In the genomic region with DNA sequence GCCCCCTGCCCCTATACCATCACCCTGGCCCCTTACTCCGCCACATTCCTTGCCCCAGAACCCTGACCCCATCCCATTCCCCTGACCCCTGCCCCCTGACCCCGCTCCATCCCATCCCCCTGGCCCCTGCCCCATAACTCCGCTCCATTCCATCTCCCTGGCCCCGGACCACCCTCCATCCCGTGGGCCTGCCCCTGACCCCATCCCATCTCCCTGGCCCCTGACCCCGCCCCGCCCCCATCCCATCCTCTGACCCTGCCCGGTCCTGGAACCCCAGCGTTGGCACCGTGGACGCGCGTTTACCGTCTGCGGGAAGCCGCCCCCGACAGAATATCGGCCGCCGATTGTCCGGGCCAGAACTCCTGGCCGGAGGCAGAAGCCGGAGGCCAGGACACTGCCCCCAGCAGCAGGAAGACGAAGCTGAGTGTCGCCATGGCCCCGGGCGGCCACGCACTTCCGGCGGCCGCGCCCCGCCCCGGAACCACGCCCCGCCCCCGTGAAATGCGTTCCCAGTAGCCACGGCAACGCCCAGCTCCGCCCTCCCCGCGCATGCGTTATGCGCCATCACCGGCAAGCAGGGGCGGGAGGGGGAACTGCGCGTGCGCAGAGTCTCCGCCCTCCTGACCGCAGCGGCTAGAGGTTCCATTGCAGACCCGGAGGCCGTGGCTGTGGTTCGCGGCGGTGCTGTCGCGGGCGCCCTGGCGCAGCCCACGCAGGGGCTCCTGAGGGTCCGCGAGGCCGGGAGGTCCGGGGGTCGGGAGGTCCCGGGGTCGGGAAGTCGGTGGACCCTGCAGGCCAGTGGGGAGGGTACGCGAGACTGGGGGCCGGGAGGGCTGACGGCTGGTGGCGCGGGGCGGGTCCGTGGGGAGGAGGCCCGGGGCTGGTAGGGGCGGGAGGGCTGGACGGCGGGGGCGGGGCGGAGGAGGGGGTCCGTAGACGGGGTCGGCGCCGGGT, we compare ENCODE assay signal across 1 cellular context.
A peak's percentile ranks its signal among the peaks of the same experiment; 100 is the strongest.
TF ChIP-seq lines count a peak whose summit lies in the region.

A gene with protein sequence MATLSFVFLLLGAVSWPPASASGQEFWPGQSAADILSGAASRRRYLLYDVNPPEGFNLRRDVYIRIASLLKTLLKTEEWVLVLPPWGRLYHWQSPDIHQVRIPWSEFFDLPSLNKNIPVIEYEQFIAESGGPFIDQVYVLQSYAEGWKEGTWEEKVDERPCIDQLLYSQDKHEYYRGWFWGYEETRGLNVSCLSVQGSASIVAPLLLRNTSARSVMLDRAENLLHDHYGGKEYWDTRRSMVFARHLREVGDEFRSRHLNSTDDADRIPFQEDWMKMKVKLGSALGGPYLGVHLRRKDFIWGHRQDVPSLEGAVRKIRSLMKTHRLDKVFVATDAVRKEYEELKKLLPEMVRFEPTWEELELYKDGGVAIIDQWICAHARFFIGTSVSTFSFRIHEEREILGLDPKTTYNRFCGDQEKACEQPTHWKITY (minus strand): TSS at position 458 of the 954 bp plus-strand sequence. CDS start 24 bp downstream, at position 434.

TF ChIP-seq in GM12878, 131 proteins besides CTCF, POLR2A, EP300 and RAD21 (continued from another document and continues in another):
- TF ChIP-seq RB1 (IDR thresholded peaks at IDR 0.05; ENCODE audit: borderline replicate concordance) (0 out of 2 replicates have a peak, but pooled peaks have one; percentile 9), GABPA (IDR thresholded peaks at IDR 0.05; ENCODE audit: low read depth) (peak; percentile 80), NRF1 (conservative IDR thresholded peaks at IDR 0.05; ENCODE audit: low read depth, low read length) (peak; percentile 93), RUNX3 (IDR thresholded peaks at IDR 0.05; ENCODE audit: low read length) (peak; percentile 84), JUND (IDR thresholded peaks at IDR 0.05; ENCODE audit: low read depth, low read length) (no peak), PAX8 (IDR thresholded peaks at IDR 0.05) (no peak), BCL11A (IDR thresholded peaks at IDR 0.05; ENCODE audit: low read depth, low read length) (no peak), ZNF274 (IDR thresholded peaks at IDR 0.05; ENCODE audit: insufficient read depth, insufficient read length) (no peak), SREBF2 (IDR thresholded peaks at IDR 0.05; ENCODE audit: low read length) (no peak), CBX3 (IDR thresholded peaks at IDR 0.05; ENCODE audit: borderline replicate concordance, low read depth) (no peak), HDAC6 (IDR thresholded peaks at IDR 0.05; ENCODE audit: unreplicated experiment) (no peak), MTA2 (IDR thresholded peaks at IDR 0.05; ENCODE audit: low read depth) (no peak), MTA3 (IDR thresholded peaks at IDR 0.05; ENCODE audit: borderline replicate concordance, low read length) (no peak), MYB (IDR thresholded peaks at IDR 0.05; ENCODE audit: borderline replicate concordance, low read depth, low read length) (no peak), MYC (IDR thresholded peaks at IDR 0.05; ENCODE audit: insufficient read depth, insufficient read length, insufficient replicate concordance, low read length, severe bottlenecking) (no peak), POLR2AphosphoS5 (IDR thresholded peaks at IDR 0.05; ENCODE audit: low read length) (peak; percentile 46; the same call in 1 of the 2 replicates), SMARCA5 (IDR thresholded peaks at IDR 0.05) (no peak), SREBF1 (IDR thresholded peaks at IDR 0.05; ENCODE audit: low read length) (0 out of 2 replicates have a peak, but pooled peaks have one; percentile 45), KAT2A (conservative IDR thresholded peaks at IDR 0.05; ENCODE audit: control insufficient read depth, low read depth, low read length) (no peak), ESRRA (IDR thresholded peaks at IDR 0.05; ENCODE audit: low read length) (no peak), RAD51 (IDR thresholded peaks at IDR 0.05) (no peak), DPF2 (IDR thresholded peaks at IDR 0.05) (0 out of 2 replicates have a peak, but pooled peaks have one; percentile 38), SPI1 (IDR thresholded peaks at IDR 0.05; ENCODE audit: borderline replicate concordance, insufficient read depth, low read depth, low read length) (no peak), SP1 (IDR thresholded peaks at IDR 0.05; ENCODE audit: low read depth, low read length) (peak; percentile 72), NFIC (IDR thresholded peaks at IDR 0.05; ENCODE audit: low read depth, low read length) (no peak), ZSCAN29 (IDR thresholded peaks at IDR 0.05) (no peak), POU2F2 (IDR thresholded peaks at IDR 0.05; ENCODE audit: borderline replicate concordance, low read depth, low read length) (no peak), IKZF2 (IDR thresholded peaks at IDR 0.05) (no peak), TCF3 (IDR thresholded peaks at IDR 0.05; ENCODE audit: borderline replicate concordance, insufficient read depth, low read depth, low read length) (no peak), TAF1 (IDR thresholded peaks at IDR 0.05; ENCODE audit: borderline replicate concordance, low read depth, low read length) (peak; percentile 43; the same call in 1 of the 2 replicates), YBX1 (IDR thresholded peaks at IDR 0.05) (no peak)
- TF ChIP-seq, protein P1, sequence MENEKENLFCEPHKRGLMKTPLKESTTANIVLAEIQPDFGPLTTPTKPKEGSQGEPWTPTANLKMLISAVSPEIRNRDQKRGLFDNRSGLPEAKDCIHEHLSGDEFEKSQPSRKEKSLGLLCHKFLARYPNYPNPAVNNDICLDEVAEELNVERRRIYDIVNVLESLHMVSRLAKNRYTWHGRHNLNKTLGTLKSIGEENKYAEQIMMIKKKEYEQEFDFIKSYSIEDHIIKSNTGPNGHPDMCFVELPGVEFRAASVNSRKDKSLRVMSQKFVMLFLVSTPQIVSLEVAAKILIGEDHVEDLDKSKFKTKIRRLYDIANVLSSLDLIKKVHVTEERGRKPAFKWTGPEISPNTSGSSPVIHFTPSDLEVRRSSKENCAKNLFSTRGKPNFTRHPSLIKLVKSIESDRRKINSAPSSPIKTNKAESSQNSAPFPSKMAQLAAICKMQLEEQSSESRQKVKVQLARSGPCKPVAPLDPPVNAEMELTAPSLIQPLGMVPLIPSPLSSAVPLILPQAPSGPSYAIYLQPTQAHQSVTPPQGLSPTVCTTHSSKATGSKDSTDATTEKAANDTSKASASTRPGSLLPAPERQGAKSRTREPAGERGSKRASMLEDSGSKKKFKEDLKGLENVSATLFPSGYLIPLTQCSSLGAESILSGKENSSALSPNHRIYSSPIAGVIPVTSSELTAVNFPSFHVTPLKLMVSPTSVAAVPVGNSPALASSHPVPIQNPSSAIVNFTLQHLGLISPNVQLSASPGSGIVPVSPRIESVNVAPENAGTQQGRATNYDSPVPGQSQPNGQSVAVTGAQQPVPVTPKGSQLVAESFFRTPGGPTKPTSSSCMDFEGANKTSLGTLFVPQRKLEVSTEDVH (IDR thresholded peaks at IDR 0.05; ENCODE audit: low read depth, partially characterized antibody) = no peak
- TF ChIP-seq, protein P2, sequence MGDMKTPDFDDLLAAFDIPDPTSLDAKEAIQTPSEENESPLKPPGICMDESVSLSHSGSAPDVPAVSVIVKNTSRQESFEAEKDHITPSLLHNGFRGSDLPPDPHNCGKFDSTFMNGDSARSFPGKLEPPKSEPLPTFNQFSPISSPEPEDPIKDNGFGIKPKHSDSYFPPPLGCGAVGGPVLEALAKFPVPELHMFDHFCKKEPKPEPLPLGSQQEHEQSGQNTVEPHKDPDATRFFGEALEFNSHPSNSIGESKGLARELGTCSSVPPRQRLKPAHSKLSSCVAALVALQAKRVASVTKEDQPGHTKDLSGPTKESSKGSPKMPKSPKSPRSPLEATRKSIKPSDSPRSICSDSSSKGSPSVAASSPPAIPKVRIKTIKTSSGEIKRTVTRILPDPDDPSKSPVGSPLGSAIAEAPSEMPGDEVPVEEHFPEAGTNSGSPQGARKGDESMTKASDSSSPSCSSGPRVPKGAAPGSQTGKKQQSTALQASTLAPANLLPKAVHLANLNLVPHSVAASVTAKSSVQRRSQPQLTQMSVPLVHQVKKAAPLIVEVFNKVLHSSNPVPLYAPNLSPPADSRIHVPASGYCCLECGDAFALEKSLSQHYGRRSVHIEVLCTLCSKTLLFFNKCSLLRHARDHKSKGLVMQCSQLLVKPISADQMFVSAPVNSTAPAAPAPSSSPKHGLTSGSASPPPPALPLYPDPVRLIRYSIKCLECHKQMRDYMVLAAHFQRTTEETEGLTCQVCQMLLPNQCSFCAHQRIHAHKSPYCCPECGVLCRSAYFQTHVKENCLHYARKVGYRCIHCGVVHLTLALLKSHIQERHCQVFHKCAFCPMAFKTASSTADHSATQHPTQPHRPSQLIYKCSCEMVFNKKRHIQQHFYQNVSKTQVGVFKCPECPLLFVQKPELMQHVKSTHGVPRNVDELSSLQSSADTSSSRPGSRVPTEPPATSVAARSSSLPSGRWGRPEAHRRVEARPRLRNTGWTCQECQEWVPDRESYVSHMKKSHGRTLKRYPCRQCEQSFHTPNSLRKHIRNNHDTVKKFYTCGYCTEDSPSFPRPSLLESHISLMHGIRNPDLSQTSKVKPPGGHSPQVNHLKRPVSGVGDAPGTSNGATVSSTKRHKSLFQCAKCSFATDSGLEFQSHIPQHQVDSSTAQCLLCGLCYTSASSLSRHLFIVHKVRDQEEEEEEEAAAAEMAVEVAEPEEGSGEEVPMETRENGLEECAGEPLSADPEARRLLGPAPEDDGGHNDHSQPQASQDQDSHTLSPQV (IDR thresholded peaks at IDR 0.05) = no peak
- TF ChIP-seq, protein P3, sequence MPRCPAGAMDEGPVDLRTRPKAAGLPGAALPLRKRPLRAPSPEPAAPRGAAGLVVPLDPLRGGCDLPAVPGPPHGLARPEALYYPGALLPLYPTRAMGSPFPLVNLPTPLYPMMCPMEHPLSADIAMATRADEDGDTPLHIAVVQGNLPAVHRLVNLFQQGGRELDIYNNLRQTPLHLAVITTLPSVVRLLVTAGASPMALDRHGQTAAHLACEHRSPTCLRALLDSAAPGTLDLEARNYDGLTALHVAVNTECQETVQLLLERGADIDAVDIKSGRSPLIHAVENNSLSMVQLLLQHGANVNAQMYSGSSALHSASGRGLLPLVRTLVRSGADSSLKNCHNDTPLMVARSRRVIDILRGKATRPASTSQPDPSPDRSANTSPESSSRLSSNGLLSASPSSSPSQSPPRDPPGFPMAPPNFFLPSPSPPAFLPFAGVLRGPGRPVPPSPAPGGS (IDR thresholded peaks at IDR 0.05; ENCODE audit: borderline replicate concordance, insufficient read depth, low read depth, low read length, poor library complexity, severe bottlenecking) = no peak
- TF ChIP-seq, protein P4, sequence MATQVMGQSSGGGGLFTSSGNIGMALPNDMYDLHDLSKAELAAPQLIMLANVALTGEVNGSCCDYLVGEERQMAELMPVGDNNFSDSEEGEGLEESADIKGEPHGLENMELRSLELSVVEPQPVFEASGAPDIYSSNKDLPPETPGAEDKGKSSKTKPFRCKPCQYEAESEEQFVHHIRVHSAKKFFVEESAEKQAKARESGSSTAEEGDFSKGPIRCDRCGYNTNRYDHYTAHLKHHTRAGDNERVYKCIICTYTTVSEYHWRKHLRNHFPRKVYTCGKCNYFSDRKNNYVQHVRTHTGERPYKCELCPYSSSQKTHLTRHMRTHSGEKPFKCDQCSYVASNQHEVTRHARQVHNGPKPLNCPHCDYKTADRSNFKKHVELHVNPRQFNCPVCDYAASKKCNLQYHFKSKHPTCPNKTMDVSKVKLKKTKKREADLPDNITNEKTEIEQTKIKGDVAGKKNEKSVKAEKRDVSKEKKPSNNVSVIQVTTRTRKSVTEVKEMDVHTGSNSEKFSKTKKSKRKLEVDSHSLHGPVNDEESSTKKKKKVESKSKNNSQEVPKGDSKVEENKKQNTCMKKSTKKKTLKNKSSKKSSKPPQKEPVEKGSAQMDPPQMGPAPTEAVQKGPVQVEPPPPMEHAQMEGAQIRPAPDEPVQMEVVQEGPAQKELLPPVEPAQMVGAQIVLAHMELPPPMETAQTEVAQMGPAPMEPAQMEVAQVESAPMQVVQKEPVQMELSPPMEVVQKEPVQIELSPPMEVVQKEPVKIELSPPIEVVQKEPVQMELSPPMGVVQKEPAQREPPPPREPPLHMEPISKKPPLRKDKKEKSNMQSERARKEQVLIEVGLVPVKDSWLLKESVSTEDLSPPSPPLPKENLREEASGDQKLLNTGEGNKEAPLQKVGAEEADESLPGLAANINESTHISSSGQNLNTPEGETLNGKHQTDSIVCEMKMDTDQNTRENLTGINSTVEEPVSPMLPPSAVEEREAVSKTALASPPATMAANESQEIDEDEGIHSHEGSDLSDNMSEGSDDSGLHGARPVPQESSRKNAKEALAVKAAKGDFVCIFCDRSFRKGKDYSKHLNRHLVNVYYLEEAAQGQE (IDR thresholded peaks at IDR 0.05; ENCODE audit: low read depth, low read length) = no peak
- TF ChIP-seq, protein P5, sequence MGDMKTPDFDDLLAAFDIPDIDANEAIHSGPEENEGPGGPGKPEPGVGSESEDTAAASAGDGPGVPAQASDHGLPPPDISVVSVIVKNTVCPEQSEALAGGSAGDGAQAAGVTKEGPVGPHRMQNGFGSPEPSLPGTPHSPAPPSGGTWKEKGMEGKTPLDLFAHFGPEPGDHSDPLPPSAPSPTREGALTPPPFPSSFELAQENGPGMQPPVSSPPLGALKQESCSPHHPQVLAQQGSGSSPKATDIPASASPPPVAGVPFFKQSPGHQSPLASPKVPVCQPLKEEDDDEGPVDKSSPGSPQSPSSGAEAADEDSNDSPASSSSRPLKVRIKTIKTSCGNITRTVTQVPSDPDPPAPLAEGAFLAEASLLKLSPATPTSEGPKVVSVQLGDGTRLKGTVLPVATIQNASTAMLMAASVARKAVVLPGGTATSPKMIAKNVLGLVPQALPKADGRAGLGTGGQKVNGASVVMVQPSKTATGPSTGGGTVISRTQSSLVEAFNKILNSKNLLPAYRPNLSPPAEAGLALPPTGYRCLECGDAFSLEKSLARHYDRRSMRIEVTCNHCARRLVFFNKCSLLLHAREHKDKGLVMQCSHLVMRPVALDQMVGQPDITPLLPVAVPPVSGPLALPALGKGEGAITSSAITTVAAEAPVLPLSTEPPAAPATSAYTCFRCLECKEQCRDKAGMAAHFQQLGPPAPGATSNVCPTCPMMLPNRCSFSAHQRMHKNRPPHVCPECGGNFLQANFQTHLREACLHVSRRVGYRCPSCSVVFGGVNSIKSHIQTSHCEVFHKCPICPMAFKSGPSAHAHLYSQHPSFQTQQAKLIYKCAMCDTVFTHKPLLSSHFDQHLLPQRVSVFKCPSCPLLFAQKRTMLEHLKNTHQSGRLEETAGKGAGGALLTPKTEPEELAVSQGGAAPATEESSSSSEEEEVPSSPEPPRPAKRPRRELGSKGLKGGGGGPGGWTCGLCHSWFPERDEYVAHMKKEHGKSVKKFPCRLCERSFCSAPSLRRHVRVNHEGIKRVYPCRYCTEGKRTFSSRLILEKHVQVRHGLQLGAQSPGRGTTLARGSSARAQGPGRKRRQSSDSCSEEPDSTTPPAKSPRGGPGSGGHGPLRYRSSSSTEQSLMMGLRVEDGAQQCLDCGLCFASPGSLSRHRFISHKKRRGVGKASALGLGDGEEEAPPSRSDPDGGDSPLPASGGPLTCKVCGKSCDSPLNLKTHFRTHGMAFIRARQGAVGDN (IDR thresholded peaks at IDR 0.05) = no peak
